17 cellular contexts compared by ENCODE assay signal in genomic region chrX:114268643-114269042, GRCh38.
"Had no signal": no experiment of that assay in that cellular context is flagged by ENCODE, and none has a peak within 500 bp of the region (broad histone marks: within the 10 kb centered on the region; RNA-seq: fewer than 3 reads in every experiment).

No MANE protein-coding gene starts in this region.

- H3K36me3 ChIP-seq: ascending aorta had no signal

- FAIRE-seq: RCC 7860 had no signal

- H3K4me3 ChIP-seq: ascending aorta had no signal

- H3K9me3 ChIP-seq: ascending aorta had no signal

- ATAC-seq: activated CD8-positive, alpha-beta T cell treated with anti-CD3 and anti-CD28 coated beads, Interleukin-2, amount 10 ng/mL, durations not matched to agents 7 days and 5 days; PC-3 had no signal

- H3K27me3 ChIP-seq: ascending aorta had no signal

- H3K4me1 ChIP-seq: ascending aorta had no signal

- H3K27ac ChIP-seq: ascending aorta had no signal

- DNase-seq: activated CD4-positive, alpha-beta T cell treated with anti-CD3 and anti-CD28 coated beads for 48 hours; activated CD4-positive, alpha-beta T cell treated with anti-CD3 and anti-CD28 coated beads, Interleukin-2, amount 50 U/mL, for 4 hours; activated CD4-positive, CD25-positive, alpha-beta regulatory T cell treated with anti-CD3 and anti-CD28 coated beads, Interleukin-2, amount 50 U/mL, for 72 hours; activated CD8-positive, alpha-beta memory T cell treated with anti-CD3 and anti-CD28 coated beads, Interleukin-2, amount 50 U/mL, for 48 hours; activated CD8-positive, alpha-beta T cell treated with anti-CD3 and anti-CD28 coated beads, Interleukin-2, amount 10 ng/mL, durations not matched to agents 7 days and 5 days; activated naive CD4-positive, alpha-beta T cell; activated T-cell treated with anti-CD3 and anti-CD28 coated beads, Interleukin-2, amount 50 U/mL, for 1 hour; NCI-H146; NCI-H187 treated with DMSO at 0.1 percent for 48 hours; NCI-H2081 treated with DMSO at 0.1 percent for 48 hours; NCI-H446; NCI-H524; PC-3; SHP77 treated with DMSO at 0.1 percent for 48 hours; T-helper 1 cell had no signal
